Comparison of ENCODE assay signal across 1 cellular context in the genomic region with DNA sequence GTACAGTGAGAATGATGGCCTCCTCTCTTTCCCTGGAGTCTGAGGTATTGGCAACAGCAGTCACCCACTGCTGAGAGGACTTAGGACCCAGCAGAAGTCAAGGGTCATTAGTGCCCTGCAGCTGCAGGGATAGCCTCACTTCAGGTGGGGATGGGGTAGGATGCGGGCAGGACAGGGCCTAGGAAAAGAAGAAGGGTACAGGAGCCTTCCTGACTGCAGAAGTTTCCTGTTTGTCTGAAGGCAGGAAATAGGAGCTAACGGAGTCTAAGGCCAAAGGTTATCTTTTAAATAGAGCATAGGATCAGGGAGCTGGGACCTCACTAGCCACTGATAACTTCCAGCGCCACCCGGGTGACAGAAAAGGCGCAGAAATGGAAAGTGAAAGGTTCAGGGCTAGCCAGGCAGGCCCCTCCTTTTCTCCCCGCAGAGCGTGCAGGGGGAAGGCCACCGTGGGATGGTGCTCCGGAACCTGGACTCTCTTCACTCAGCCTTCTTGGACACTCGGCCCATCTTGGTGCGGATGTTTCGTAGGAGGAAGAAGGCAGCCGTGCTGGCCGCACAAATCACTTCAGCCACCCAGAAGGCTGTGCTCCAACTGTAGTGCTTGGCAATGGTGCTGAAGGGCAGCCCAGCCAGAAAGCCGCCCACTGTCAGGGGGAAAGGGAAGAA.
TF ChIP-seq lines count a peak whose summit lies in the region.

No MANE protein-coding gene starts in this region.

TF ChIP-seq in HepG2, 621 proteins besides CTCF, POLR2A, EP300 and RAD21 (continued from another document and continues in another):
- TF ChIP-seq POLR2AphosphoS5 (IDR thresholded peaks at IDR 0.05; ENCODE audit: low read depth, low read length) (0 out of 2 replicates have a peak, but pooled peaks have one; percentile 23), ZNF484 (CRISPR knock-in tag; IDR thresholded peaks at IDR 0.05; ENCODE audit: borderline replicate concordance, low read depth) (no peak), ZNF530 (CRISPR knock-in tag; IDR thresholded peaks at IDR 0.05; ENCODE audit: low read depth) (no peak), MAFK (conservative IDR thresholded peaks at IDR 0.05 in 1 of 2, IDR thresholded peaks at IDR 0.05 in 1 of 2; ENCODE audit: low read length in 2 of 2) (no peak), HIVEP1 (CRISPR knock-in tag; IDR thresholded peaks at IDR 0.05) (no peak), NFE2 (CRISPR knock-in tag; IDR thresholded peaks at IDR 0.05) (no peak), ONECUT2 (CRISPR knock-in tag; IDR thresholded peaks at IDR 0.05) (no peak), ZFYVE20 (CRISPR knock-in tag; IDR thresholded peaks at IDR 0.05; ENCODE audit: borderline replicate concordance, low read depth) (no peak), ZNF660 (CRISPR knock-in tag; IDR thresholded peaks at IDR 0.05; ENCODE audit: borderline replicate concordance, low read depth) (no peak), ZNF761 (CRISPR knock-in tag; conservative IDR thresholded peaks at IDR 0.05) (no peak), ZSCAN21 (CRISPR knock-in tag; IDR thresholded peaks at IDR 0.05; ENCODE audit: borderline replicate concordance) (0 out of 2 replicates have a peak, but pooled peaks have one; percentile 32), ZNF747 (CRISPR knock-in tag; IDR thresholded peaks at IDR 0.05; ENCODE audit: borderline replicate concordance) (peak; percentile 63; the same call in 1 of the 2 replicates), SALL2 (CRISPR knock-in tag; IDR thresholded peaks at IDR 0.05) (no peak), ZNF441 (CRISPR knock-in tag; IDR thresholded peaks at IDR 0.05; ENCODE audit: borderline replicate concordance) (no peak), ZMYM4 (CRISPR knock-in tag; IDR thresholded peaks at IDR 0.05) (peak; percentile 37; the same call in 1 of the 2 replicates), ERF (CRISPR knock-in tag; IDR thresholded peaks at IDR 0.05) (0 out of 2 replicates have a peak, but pooled peaks have one; percentile 44), ELF3 (CRISPR knock-in tag; IDR thresholded peaks at IDR 0.05) (peak; percentile 44; the same call in 1 of the 2 replicates), ZNF230 (CRISPR knock-in tag; IDR thresholded peaks at IDR 0.05) (no peak), DMAP1 (CRISPR knock-in tag; IDR thresholded peaks at IDR 0.05) (no peak)
- TF ChIP-seq, protein P1, sequence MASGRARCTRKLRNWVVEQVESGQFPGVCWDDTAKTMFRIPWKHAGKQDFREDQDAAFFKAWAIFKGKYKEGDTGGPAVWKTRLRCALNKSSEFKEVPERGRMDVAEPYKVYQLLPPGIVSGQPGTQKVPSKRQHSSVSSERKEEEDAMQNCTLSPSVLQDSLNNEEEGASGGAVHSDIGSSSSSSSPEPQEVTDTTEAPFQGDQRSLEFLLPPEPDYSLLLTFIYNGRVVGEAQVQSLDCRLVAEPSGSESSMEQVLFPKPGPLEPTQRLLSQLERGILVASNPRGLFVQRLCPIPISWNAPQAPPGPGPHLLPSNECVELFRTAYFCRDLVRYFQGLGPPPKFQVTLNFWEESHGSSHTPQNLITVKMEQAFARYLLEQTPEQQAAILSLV (CRISPR knock-in tag; IDR thresholded peaks at IDR 0.05; ENCODE audit: borderline replicate concordance) = no peak
- TF ChIP-seq, protein P2, sequence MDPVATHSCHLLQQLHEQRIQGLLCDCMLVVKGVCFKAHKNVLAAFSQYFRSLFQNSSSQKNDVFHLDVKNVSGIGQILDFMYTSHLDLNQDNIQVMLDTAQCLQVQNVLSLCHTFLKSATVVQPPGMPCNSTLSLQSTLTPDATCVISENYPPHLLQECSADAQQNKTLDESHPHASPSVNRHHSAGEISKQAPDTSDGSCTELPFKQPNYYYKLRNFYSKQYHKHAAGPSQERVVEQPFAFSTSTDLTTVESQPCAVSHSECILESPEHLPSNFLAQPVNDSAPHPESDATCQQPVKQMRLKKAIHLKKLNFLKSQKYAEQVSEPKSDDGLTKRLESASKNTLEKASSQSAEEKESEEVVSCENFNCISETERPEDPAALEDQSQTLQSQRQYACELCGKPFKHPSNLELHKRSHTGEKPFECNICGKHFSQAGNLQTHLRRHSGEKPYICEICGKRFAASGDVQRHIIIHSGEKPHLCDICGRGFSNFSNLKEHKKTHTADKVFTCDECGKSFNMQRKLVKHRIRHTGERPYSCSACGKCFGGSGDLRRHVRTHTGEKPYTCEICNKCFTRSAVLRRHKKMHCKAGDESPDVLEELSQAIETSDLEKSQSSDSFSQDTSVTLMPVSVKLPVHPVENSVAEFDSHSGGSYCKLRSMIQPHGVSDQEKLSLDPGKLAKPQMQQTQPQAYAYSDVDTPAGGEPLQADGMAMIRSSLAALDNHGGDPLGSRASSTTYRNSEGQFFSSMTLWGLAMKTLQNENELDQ (CRISPR knock-in tag; IDR thresholded peaks at IDR 0.05; ENCODE audit: borderline replicate concordance) = no peak
- TF ChIP-seq, protein P3, sequence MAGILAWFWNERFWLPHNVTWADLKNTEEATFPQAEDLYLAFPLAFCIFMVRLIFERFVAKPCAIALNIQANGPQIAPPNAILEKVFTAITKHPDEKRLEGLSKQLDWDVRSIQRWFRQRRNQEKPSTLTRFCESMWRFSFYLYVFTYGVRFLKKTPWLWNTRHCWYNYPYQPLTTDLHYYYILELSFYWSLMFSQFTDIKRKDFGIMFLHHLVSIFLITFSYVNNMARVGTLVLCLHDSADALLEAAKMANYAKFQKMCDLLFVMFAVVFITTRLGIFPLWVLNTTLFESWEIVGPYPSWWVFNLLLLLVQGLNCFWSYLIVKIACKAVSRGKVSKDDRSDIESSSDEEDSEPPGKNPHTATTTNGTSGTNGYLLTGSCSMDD (CRISPR knock-in tag; IDR thresholded peaks at IDR 0.05) = no peak
- TF ChIP-seq, protein P4, sequence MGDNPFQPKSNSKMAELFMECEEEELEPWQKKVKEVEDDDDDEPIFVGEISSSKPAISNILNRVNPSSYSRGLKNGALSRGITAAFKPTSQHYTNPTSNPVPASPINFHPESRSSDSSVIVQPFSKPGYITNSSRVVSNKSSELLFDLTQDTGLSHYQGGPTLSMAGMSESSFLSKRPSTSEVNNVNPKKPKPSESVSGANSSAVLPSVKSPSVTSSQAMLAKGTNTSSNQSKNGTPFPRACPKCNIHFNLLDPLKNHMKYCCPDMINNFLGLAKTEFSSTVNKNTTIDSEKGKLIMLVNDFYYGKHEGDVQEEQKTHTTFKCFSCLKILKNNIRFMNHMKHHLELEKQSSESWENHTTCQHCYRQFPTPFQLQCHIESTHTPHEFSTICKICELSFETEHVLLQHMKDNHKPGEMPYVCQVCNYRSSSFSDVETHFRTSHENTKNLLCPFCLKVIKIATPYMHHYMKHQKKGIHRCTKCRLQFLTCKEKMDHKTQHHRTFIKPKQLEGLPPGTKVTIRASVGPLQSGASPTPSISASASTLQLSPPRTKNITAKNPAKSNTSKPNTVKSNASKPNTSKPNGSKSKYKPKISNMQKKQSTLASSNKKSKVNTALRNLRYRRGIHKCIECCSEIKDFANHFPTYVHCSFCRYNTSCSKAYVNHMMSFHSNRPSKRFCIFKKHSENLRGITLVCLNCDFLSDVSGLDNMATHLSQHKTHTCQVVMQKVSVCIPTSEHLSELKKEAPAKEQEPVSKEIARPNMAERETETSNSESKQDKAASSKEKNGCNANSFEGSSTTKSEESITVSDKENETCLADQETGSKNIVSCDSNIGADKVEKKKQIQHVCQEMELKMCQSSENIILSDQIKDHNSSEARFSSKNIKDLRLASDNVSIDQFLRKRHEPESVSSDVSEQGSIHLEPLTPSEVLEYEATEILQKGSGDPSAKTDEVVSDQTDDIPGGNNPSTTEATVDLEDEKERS (CRISPR knock-in tag; IDR thresholded peaks at IDR 0.05) = 0 out of 2 replicates have a peak, but pooled peaks have one; percentile 22
- TF ChIP-seq, protein P5, sequence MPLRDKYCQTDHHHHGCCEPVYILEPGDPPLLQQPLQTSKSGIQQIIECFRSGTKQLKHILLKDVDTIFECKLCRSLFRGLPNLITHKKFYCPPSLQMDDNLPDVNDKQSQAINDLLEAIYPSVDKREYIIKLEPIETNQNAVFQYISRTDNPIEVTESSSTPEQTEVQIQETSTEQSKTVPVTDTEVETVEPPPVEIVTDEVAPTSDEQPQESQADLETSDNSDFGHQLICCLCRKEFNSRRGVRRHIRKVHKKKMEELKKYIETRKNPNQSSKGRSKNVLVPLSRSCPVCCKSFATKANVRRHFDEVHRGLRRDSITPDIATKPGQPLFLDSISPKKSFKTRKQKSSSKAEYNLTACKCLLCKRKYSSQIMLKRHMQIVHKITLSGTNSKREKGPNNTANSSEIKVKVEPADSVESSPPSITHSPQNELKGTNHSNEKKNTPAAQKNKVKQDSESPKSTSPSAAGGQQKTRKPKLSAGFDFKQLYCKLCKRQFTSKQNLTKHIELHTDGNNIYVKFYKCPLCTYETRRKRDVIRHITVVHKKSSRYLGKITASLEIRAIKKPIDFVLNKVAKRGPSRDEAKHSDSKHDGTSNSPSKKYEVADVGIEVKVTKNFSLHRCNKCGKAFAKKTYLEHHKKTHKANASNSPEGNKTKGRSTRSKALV (CRISPR knock-in tag; IDR thresholded peaks at IDR 0.05) = no peak
- TF ChIP-seq, protein P6, sequence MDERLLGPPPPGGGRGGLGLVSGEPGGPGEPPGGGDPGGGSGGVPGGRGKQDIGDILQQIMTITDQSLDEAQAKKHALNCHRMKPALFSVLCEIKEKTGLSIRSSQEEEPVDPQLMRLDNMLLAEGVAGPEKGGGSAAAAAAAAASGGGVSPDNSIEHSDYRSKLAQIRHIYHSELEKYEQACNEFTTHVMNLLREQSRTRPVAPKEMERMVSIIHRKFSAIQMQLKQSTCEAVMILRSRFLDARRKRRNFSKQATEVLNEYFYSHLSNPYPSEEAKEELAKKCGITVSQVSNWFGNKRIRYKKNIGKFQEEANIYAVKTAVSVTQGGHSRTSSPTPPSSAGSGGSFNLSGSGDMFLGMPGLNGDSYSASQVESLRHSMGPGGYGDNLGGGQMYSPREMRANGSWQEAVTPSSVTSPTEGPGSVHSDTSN (CRISPR knock-in tag; IDR thresholded peaks at IDR 0.05) = no peak
- TF ChIP-seq, protein P7, sequence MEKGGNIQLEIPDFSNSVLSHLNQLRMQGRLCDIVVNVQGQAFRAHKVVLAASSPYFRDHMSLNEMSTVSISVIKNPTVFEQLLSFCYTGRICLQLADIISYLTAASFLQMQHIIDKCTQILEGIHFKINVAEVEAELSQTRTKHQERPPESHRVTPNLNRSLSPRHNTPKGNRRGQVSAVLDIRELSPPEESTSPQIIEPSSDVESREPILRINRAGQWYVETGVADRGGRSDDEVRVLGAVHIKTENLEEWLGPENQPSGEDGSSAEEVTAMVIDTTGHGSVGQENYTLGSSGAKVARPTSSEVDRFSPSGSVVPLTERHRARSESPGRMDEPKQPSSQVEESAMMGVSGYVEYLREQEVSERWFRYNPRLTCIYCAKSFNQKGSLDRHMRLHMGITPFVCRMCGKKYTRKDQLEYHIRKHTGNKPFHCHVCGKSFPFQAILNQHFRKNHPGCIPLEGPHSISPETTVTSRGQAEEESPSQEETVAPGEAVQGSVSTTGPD (CRISPR knock-in tag; IDR thresholded peaks at IDR 0.05) = no peak
- TF ChIP-seq, protein P8, sequence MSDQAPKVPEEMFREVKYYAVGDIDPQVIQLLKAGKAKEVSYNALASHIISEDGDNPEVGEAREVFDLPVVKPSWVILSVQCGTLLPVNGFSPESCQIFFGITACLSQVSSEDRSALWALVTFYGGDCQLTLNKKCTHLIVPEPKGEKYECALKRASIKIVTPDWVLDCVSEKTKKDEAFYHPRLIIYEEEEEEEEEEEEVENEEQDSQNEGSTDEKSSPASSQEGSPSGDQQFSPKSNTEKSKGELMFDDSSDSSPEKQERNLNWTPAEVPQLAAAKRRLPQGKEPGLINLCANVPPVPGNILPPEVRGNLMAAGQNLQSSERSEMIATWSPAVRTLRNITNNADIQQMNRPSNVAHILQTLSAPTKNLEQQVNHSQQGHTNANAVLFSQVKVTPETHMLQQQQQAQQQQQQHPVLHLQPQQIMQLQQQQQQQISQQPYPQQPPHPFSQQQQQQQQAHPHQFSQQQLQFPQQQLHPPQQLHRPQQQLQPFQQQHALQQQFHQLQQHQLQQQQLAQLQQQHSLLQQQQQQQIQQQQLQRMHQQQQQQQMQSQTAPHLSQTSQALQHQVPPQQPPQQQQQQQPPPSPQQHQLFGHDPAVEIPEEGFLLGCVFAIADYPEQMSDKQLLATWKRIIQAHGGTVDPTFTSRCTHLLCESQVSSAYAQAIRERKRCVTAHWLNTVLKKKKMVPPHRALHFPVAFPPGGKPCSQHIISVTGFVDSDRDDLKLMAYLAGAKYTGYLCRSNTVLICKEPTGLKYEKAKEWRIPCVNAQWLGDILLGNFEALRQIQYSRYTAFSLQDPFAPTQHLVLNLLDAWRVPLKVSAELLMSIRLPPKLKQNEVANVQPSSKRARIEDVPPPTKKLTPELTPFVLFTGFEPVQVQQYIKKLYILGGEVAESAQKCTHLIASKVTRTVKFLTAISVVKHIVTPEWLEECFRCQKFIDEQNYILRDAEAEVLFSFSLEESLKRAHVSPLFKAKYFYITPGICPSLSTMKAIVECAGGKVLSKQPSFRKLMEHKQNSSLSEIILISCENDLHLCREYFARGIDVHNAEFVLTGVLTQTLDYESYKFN (CRISPR knock-in tag; conservative IDR thresholded peaks at IDR 0.05) = peak; percentile 53; the same call in 1 of the 2 replicates
- TF ChIP-seq, protein P9, sequence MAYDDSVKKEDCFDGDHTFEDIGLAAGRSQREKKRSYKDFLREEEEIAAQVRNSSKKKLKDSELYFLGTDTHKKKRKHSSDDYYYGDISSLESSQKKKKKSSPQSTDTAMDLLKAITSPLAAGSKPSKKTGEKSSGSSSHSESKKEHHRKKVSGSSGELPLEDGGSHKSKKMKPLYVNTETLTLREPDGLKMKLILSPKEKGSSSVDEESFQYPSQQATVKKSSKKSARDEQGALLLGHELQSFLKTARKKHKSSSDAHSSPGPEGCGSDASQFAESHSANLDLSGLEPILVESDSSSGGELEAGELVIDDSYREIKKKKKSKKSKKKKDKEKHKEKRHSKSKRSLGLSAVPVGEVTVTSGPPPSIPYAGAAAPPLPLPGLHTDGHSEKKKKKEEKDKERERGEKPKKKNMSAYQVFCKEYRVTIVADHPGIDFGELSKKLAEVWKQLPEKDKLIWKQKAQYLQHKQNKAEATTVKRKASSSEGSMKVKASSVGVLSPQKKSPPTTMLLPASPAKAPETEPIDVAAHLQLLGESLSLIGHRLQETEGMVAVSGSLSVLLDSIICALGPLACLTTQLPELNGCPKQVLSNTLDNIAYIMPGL (CRISPR knock-in tag; IDR thresholded peaks at IDR 0.05; ENCODE audit: borderline replicate concordance in 1 of 2, low read depth in 1 of 2) = no peak
- TF ChIP-seq, protein P10, sequence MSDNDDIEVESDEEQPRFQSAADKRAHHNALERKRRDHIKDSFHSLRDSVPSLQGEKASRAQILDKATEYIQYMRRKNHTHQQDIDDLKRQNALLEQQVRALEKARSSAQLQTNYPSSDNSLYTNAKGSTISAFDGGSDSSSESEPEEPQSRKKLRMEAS (IDR thresholded peaks at IDR 0.05) = peak; percentile 13; the same call in 1 of the 2 replicates
- TF ChIP-seq, protein P11, sequence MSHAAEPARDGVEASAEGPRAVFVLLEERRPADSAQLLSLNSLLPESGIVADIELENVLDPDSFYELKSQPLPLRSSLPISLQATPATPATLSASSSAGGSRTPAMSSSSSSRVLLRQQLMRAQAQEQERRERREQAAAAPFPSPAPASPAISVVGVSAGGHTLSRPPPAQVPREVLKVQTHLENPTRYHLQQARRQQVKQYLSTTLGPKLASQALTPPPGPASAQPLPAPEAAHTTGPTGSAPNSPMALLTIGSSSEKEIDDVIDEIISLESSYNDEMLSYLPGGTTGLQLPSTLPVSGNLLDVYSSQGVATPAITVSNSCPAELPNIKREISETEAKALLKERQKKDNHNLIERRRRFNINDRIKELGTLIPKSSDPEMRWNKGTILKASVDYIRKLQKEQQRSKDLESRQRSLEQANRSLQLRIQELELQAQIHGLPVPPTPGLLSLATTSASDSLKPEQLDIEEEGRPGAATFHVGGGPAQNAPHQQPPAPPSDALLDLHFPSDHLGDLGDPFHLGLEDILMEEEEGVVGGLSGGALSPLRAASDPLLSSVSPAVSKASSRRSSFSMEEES (CRISPR knock-in tag; IDR thresholded peaks at IDR 0.05) = no peak
